Comparison of ENCODE assay signal across 1 cellular context in the genomic region with DNA sequence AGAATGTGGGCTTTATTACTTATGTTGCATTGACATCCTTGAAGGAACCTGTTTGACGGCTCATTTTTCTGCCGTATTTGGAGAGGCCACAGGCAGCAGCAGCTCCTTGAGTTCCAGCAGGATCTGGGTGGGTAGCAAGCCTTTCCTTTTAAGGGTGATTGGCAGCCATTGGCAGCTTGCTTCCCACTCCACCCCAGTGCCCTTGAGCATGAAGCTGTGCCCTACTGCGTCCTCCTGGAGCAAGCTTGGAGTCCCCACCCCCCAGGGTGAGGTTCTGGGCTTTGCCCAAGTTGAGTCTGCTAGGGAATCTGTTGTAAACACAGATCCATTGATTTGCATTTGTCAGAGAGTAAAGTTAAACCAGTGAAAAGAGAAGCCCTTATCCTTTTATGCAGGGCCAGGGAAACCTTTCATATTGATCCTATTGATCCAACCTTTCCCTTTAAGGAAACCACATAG.
TF ChIP-seq lines count a peak whose summit lies in the region.

No MANE protein-coding gene starts in this region.

TF ChIP-seq in HepG2, 621 proteins besides CTCF, POLR2A, EP300 and RAD21 (continued from another document):
- TF ChIP-seq ZMAT3 (CRISPR knock-in tag; conservative IDR thresholded peaks at IDR 0.05), result no peak
- TF ChIP-seq, protein P1, sequence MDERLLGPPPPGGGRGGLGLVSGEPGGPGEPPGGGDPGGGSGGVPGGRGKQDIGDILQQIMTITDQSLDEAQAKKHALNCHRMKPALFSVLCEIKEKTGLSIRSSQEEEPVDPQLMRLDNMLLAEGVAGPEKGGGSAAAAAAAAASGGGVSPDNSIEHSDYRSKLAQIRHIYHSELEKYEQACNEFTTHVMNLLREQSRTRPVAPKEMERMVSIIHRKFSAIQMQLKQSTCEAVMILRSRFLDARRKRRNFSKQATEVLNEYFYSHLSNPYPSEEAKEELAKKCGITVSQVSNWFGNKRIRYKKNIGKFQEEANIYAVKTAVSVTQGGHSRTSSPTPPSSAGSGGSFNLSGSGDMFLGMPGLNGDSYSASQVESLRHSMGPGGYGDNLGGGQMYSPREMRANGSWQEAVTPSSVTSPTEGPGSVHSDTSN (CRISPR knock-in tag; IDR thresholded peaks at IDR 0.05), result no peak
- TF ChIP-seq MIER2 (CRISPR knock-in tag; IDR thresholded peaks at IDR 0.05), result peak; percentile 61; the same call in 1 of the 2 replicates
- TF ChIP-seq, protein P2, sequence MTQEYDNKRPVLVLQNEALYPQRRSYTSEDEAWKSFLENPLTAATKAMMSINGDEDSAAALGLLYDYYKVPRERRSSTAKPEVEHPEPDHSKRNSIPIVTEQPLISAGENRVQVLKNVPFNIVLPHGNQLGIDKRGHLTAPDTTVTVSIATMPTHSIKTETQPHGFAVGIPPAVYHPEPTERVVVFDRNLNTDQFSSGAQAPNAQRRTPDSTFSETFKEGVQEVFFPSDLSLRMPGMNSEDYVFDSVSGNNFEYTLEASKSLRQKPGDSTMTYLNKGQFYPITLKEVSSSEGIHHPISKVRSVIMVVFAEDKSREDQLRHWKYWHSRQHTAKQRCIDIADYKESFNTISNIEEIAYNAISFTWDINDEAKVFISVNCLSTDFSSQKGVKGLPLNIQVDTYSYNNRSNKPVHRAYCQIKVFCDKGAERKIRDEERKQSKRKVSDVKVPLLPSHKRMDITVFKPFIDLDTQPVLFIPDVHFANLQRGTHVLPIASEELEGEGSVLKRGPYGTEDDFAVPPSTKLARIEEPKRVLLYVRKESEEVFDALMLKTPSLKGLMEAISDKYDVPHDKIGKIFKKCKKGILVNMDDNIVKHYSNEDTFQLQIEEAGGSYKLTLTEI (CRISPR knock-in tag; conservative IDR thresholded peaks at IDR 0.05), result no peak
- TF ChIP-seq, protein P3, sequence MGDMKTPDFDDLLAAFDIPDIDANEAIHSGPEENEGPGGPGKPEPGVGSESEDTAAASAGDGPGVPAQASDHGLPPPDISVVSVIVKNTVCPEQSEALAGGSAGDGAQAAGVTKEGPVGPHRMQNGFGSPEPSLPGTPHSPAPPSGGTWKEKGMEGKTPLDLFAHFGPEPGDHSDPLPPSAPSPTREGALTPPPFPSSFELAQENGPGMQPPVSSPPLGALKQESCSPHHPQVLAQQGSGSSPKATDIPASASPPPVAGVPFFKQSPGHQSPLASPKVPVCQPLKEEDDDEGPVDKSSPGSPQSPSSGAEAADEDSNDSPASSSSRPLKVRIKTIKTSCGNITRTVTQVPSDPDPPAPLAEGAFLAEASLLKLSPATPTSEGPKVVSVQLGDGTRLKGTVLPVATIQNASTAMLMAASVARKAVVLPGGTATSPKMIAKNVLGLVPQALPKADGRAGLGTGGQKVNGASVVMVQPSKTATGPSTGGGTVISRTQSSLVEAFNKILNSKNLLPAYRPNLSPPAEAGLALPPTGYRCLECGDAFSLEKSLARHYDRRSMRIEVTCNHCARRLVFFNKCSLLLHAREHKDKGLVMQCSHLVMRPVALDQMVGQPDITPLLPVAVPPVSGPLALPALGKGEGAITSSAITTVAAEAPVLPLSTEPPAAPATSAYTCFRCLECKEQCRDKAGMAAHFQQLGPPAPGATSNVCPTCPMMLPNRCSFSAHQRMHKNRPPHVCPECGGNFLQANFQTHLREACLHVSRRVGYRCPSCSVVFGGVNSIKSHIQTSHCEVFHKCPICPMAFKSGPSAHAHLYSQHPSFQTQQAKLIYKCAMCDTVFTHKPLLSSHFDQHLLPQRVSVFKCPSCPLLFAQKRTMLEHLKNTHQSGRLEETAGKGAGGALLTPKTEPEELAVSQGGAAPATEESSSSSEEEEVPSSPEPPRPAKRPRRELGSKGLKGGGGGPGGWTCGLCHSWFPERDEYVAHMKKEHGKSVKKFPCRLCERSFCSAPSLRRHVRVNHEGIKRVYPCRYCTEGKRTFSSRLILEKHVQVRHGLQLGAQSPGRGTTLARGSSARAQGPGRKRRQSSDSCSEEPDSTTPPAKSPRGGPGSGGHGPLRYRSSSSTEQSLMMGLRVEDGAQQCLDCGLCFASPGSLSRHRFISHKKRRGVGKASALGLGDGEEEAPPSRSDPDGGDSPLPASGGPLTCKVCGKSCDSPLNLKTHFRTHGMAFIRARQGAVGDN (CRISPR knock-in tag; IDR thresholded peaks at IDR 0.05), result peak; percentile 27
- TF ChIP-seq, protein P4, sequence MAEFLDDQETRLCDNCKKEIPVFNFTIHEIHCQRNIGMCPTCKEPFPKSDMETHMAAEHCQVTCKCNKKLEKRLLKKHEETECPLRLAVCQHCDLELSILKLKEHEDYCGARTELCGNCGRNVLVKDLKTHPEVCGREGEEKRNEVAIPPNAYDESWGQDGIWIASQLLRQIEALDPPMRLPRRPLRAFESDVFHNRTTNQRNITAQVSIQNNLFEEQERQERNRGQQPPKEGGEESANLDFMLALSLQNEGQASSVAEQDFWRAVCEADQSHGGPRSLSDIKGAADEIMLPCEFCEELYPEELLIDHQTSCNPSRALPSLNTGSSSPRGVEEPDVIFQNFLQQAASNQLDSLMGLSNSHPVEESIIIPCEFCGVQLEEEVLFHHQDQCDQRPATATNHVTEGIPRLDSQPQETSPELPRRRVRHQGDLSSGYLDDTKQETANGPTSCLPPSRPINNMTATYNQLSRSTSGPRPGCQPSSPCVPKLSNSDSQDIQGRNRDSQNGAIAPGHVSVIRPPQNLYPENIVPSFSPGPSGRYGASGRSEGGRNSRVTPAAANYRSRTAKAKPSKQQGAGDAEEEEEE (CRISPR knock-in tag; IDR thresholded peaks at IDR 0.05; ENCODE audit: borderline replicate concordance), result no peak
- TF ChIP-seq HDAC1 (CRISPR knock-in tag; IDR thresholded peaks at IDR 0.05), result peak; percentile 56
- TF ChIP-seq PTBP1 (IDR thresholded peaks at IDR 0.05; ENCODE audit: low read depth, low read length, poor library complexity, severe bottlenecking), result no peak
- TF ChIP-seq ZSCAN31 (CRISPR knock-in tag; IDR thresholded peaks at IDR 0.05; ENCODE audit: low read depth), result 0 out of 2 replicates have a peak, but pooled peaks have one; percentile 14
- no peak for TF ChIP-seq CAMTA2 (CRISPR knock-in tag; IDR thresholded peaks at IDR 0.05; ENCODE audit: borderline replicate concordance)
- TF ChIP-seq, protein P5, sequence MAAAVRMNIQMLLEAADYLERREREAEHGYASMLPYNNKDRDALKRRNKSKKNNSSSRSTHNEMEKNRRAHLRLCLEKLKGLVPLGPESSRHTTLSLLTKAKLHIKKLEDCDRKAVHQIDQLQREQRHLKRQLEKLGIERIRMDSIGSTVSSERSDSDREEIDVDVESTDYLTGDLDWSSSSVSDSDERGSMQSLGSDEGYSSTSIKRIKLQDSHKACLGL (CRISPR knock-in tag; IDR thresholded peaks at IDR 0.05), result no peak
- no peak for TF ChIP-seq ZBTB8A (CRISPR knock-in tag; IDR thresholded peaks at IDR 0.05; ENCODE audit: borderline replicate concordance, low read depth)
